8 cellular contexts compared by ENCODE assay signal in the genomic region with DNA sequence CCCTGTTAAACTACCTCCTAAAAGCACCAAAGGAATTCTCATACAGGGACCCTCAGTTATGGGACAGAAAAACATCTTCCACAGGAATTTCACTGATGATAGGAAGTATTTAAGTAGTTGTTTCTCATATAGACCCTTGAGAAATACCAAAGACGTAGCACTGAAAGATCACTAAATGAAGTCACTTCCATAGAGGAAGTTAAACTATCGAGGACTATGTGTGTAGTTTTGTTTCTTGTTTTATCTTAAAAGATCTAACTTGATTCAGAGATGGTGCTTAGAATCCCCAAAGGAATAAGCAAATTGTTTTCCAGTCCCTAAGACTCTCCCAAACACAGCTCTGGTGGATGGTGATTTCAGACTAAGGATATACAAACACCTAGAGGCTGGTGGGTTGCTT.
DNase-seq lines count a peak whose midpoint lies in the region; ATAC-seq lines count a peak whose summit lies in the region.

No MANE protein-coding gene starts in this region.

- peaks cover 2 to 6% of the 10 kb centered on the region in 2 donors for H3K4me1 ChIP-seq in esophagus (ENCODE audit: control insufficient read depth in 2 of 2, insufficient read depth in 2 of 2, low read length in 1 of 2)

- peaks cover 0 to 6% of the 10 kb centered on the region in 2 donors for H3K36me3 ChIP-seq in esophagus (ENCODE audit: control insufficient read depth in 2 of 2, insufficient read depth in 2 of 2, low read length in 1 of 2)
- H3K36me3 ChIP-seq in MG63: peaks cover 27% of the 10 kb centered on the region

- H3K4me3 ChIP-seq in esophagus (ENCODE audit: low read depth in 1 of 2, low read length in 2 of 2) (no peak overlapping the region), MG63 (no peak overlapping the region)

- peak; percentile 27 for ATAC-seq in GM18502 (IDR thresholded peaks at IDR 0.05; ENCODE audit: poor library complexity, unreplicated experiment)
- peak; percentile 24 for ATAC-seq in GM21367 (IDR thresholded peaks at IDR 0.05; ENCODE audit: unreplicated experiment)
- peak; percentile 21 for ATAC-seq in HG03354 (IDR thresholded peaks at IDR 0.05; ENCODE audit: poor library complexity, severe bottlenecking, unreplicated experiment)

- H3K27ac ChIP-seq in esophagus (ENCODE audit: low read depth in 2 of 2, low read length in 1 of 2): peak overlapping the region; percentile 88 to 91

- no peak for DNase-seq in epidermal melanocyte (ENCODE audit: insufficient read length, low spot score)
- no peak for DNase-seq in T1000 (lab: John Stamatoyannopoulos, UW)
- no peak for DNase-seq in MG63
- DNase-seq in amniotic stem cell (lab: John Stamatoyannopoulos, UW): no peak

- H3K9me3 ChIP-seq in esophagus (ENCODE audit: control insufficient read depth in 2 of 2, insufficient read depth in 1 of 2, low read depth in 1 of 2, low read length in 1 of 2) (no peaks in the 10 kb centered on the region), MG63 (no peaks in the 10 kb centered on the region)

- no peaks in the 10 kb centered on the region for H3K27me3 ChIP-seq in esophagus (ENCODE audit: control insufficient read depth in 1 of 2, insufficient read depth in 2 of 2, low read length in 2 of 2)
- H3K27me3 ChIP-seq in MG63: no peaks in the 10 kb centered on the region

- WGBS in esophagus, 2 donors: 66 to 68% methylated on average over 2 of the region's 2 CpGs
